8 cellular contexts compared by ENCODE assay signal in the genomic region with DNA sequence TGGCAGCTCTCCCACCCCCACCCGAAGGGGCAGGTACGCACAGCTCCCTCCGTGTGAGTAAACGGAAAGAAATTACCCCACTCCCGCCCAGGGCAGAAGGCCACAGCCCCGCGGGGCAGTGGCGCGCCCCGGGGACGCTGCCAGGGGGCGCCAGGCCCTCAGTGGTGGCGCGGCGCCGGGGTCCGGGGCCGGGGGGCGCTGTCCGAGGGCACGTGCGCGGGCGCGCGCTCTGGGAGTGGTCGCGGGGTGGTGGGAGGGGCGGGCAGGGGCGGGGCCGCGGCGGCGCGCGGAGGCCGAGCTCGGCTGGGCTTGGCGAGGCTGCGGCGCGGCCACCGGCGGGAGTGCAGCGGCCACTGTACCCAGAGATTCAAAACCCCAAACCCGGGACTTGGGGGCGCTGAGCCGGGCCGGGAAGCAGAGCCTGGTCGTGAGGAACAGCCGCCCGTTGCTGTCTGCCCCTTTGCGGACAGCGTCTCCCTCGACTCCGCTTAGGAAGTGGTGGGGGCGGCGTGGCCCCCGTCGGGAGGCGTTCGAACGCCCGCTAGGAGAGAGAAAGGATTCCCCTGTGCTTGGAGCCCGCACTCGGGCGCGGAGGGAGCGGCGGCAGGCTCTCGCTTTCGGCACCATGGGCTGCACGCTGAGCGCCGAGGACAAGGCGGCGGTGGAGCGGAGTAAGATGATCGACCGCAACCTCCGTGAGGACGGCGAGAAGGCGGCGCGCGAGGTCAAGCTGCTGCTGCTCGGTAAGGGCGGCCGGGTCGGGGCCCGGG. TPM values are rescaled to one million over a fixed set of nuclear protein-coding genes. Genes with fewer than 3 reads are reported as not detected.
A peak's percentile ranks its signal among the peaks of the same experiment; 100 is the strongest.
DNase-seq lines count a peak whose midpoint lies in the region; ATAC-seq and FAIRE-seq lines count a peak whose summit lies in the region.

GNAI1 (plus strand) TSS at position 296 of the 770 bp plus-strand sequence; CDS start at position 626, 330 bp downstream.

- peaks cover 59% of the 10 kb centered on the region for H3K27me3 Mint-ChIP-seq in T-helper 2 cell treated with Interferon-gamma antibody and Interleukin-4, amounts not matched to agents 5 μg/mL and 100 μg/mL, for 36 hours (ENCODE audit: low read depth)
- peaks cover 40% of the 10 kb centered on the region for H3K27me3 Mint-ChIP-seq in dendritic cell treated with granulocyte-macrophage colony-stimulating factor and Interleukin-4, amounts not matched to agents 40 ng/mL and 50 ng/mL, for 4 days

- H3K4me1 Mint-ChIP-seq in T-helper 2 cell treated with Interferon-gamma antibody and Interleukin-4, amounts not matched to agents 5 μg/mL and 100 μg/mL, for 36 hours (ENCODE audit: low read depth): peaks cover 19% of the 10 kb centered on the region
- H3K4me1 Mint-ChIP-seq in dendritic cell treated with granulocyte-macrophage colony-stimulating factor and Interleukin-4, amounts not matched to agents 40 ng/mL and 50 ng/mL, for 4 days (ENCODE audit: low read depth): peaks cover 17% of the 10 kb centered on the region

- no peak for FAIRE-seq in GM19239 (lab: Jason Lieb, UNC)

- H3K4me3 Mint-ChIP-seq in T-helper 2 cell treated with Interferon-gamma antibody and Interleukin-4, amounts not matched to agents 5 μg/mL and 100 μg/mL, for 36 hours: peak within 1 kb of the TSS; percentile 76
- H3K4me3 Mint-ChIP-seq in dendritic cell treated with granulocyte-macrophage colony-stimulating factor and Interleukin-4, amounts not matched to agents 40 ng/mL and 50 ng/mL, for 4 days: peak within 1 kb of the TSS; percentile 85

- ATAC-seq in GM18861 (IDR thresholded peaks at IDR 0.05; ENCODE audit: unreplicated experiment): no peak

- intact Hi-C loops in dendritic cell treated with granulocyte-macrophage colony-stimulating factor and Interleukin-4, amounts not matched to agents 40 ng/mL and 50 ng/mL, for 4 days (cut with micrococcal nuclease): no loop called here

- DNase-seq in Ammon's horn (ENCODE audit: low spot score): peak; percentile 74
- peak; percentile 19 for DNase-seq in GM19239 (ENCODE audit: insufficient read length, low spot score)
- peak; percentile 85 for DNase-seq in M059J (ENCODE audit: low read depth)
- peak; percentile 25 for DNase-seq in T-helper 2 cell treated with Interferon-gamma antibody and Interleukin-4, amounts not matched to agents 5 μg/mL and 100 μg/mL, for 36 hours (ENCODE audit: low spot score)
- peak; percentile 82 for DNase-seq in kidney tubule cell (ENCODE audit: low spot score)
- DNase-seq in stimulated activated CD4-positive, alpha-beta T cell treated with anti-CD3 and anti-CD28 coated beads, Interleukin-15, amount 100 ng/mL, for 24 hours: peak; percentile 43

- H3K36me3 Mint-ChIP-seq in T-helper 2 cell treated with Interferon-gamma antibody and Interleukin-4, amounts not matched to agents 5 μg/mL and 100 μg/mL, for 36 hours (ENCODE audit: low read depth): no peaks in the 10 kb centered on the region
- H3K36me3 Mint-ChIP-seq in dendritic cell treated with granulocyte-macrophage colony-stimulating factor and Interleukin-4, amounts not matched to agents 40 ng/mL and 50 ng/mL, for 4 days (ENCODE audit: low read depth): no peaks in the 10 kb centered on the region

- H3K27ac Mint-ChIP-seq in T-helper 2 cell treated with Interferon-gamma antibody and Interleukin-4, amounts not matched to agents 5 μg/mL and 100 μg/mL, for 36 hours: no peak within 1 kb of the TSS
- H3K27ac Mint-ChIP-seq in dendritic cell treated with granulocyte-macrophage colony-stimulating factor and Interleukin-4, amounts not matched to agents 40 ng/mL and 50 ng/mL, for 4 days: peak within 1 kb of the TSS; percentile 46

- H3K9me3 Mint-ChIP-seq in T-helper 2 cell treated with Interferon-gamma antibody and Interleukin-4, amounts not matched to agents 5 μg/mL and 100 μg/mL, for 36 hours: no peaks in the 10 kb centered on the region
- no peaks in the 10 kb centered on the region for H3K9me3 Mint-ChIP-seq in dendritic cell treated with granulocyte-macrophage colony-stimulating factor and Interleukin-4, amounts not matched to agents 40 ng/mL and 50 ng/mL, for 4 days

RNA-seq across cellular contexts. Expression of gene GNAI1, which starts in this region (rescaled TPM):
- total RNA-seq in M059J (2014; rRNA removed; shearing (Covaris generic)): 48.1 and 58.9 TPM in 2 replicates

Comparison
In these comparisons a context has a peak if more than half of its experiments do, and no peak if none do; other contexts are left out.
1. DNase-seq: peak in every context shown above with its lines; median percentile 85 in M059J; 82 in kidney tubule cell; 74 in Ammon's horn; 43 in stimulated activated CD4-positive, alpha-beta T cell treated with anti-CD3 and anti-CD28 coated beads, Interleukin-15, amount 100 ng/mL, for 24 hours; 25 in T-helper 2 cell treated with Interferon-gamma antibody and Interleukin-4, amounts not matched to agents 5 μg/mL and 100 μg/mL, for 36 hours; 19 in GM19239.